ENCODE assay signal across 10 cellular contexts in the genomic region with DNA sequence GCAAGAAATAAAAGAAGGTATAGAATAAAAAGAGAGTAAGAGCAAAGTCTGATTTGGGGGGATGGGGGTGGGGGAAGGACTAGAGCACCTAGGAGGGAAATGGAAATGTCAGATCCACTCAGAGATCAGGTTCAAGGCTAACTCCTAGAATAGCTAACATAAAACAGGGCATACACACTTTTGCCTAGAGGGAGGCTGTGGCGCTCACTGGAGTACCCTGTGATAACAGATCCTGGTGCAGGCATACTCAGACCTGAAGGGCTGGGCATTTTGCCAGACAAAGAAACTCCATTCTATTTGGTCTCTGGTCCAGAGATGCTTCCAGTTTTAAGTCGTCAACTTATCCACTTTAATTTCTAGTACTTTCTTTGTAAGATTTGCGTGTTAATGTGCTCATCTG. TPM values are rescaled to one million over a fixed set of nuclear protein-coding genes. Genes with fewer than 3 reads are reported as not detected.
DNase-seq lines count a peak whose midpoint lies in the region; ATAC-seq, FAIRE-seq and TF ChIP-seq lines count a peak whose summit lies in the region.
"Had no signal": no experiment of that assay in that cellular context is flagged by ENCODE, and none has a peak within 500 bp of the region (broad histone marks: within the 10 kb centered on the region; RNA-seq: fewer than 3 reads in every experiment).

No MANE protein-coding gene starts in this region.

- H3K4me3 ChIP-seq in A673 (ENCODE audit: low read depth, low read length, poor library complexity, severe bottlenecking) = no peak overlapping the region
- H3K4me3 ChIP-seq in KMS-11 (IDR thresholded peaks at IDR 0.05; ENCODE audit: insufficient read depth, low read depth, low read length) = no peak overlapping the region
- no peak overlapping the region for H3K4me3 ChIP-seq in keratinocyte (ENCODE audit: control insufficient read depth in 2 of 3, extremely low read depth in 1 of 3, insufficient read depth in 2 of 3, low read depth in 1 of 3, low read length in 3 of 3)

- intact Hi-C loops in A673 (cut with micrococcal nuclease; ENCODE audit: unreplicated experiment) = no loop called here
- intact Hi-C loops in activated T-helper 1 cell treated with anti-CD3 and anti-CD28 coated beads, Interleukin-12 subunit alpha, Interleukin-12 subunit beta, Interleukin-2, Interleukin-4 antibody, amounts not matched to agents 30 ng/mL and 10 ng/mL and 1 ng/mL, durations not matched to agents 14 hours and 24 hours and 36 hours (cut with micrococcal nuclease) = loop anchor here (5.0 kb wide), 1 partner anchor 582 kb away; no protein-coding TSS in a partner anchor

- DNase-seq in A673 (ENCODE audit: low spot score) (no peak), keratinocyte (ENCODE audit: low read depth, low spot score) (no peak)
- DNase-seq in activated T-helper 1 cell treated with anti-CD3 and anti-CD28 coated beads, Interleukin-12 subunit alpha, Interleukin-12 subunit beta, Interleukin-2, Interleukin-4 antibody, amounts not matched to agents 30 ng/mL and 10 ng/mL and 1 ng/mL, durations not matched to agents 14 hours and 24 hours and 36 hours (ENCODE audit: low spot score) = no peak
- DNase-seq: activated naive CD8-positive, alpha-beta T cell treated with anti-CD3 and anti-CD28 coated beads, Interleukin-2, amount 10 ng/mL, durations not matched to agents 7 days and 5 days had no signal

- no TSS peak for BruUV-seq in A673 (replicated peaks; lab: Mats Ljungman, UMichigan)

- H3K36me3 Mint-ChIP-seq in activated naive CD8-positive, alpha-beta T cell = no peaks in the 10 kb centered on the region
- H3K36me3 Mint-ChIP-seq in activated T-helper 1 cell treated with anti-CD3 and anti-CD28 coated beads, Interleukin-12 subunit alpha, Interleukin-12 subunit beta, Interleukin-2, Interleukin-4 antibody, amounts not matched to agents 30 ng/mL and 10 ng/mL and 1 ng/mL, durations not matched to agents 14 hours and 24 hours and 36 hours (ENCODE audit: low read depth) = peaks cover 12% of the 10 kb centered on the region

- POLR2A ChIA-PET in A673 (lab: Charles Lee; ENCODE audit: low non-redundant PET) = no interaction called here

- H3K27ac Mint-ChIP-seq in activated naive CD8-positive, alpha-beta T cell = peak overlapping the region; percentile 95
- no peak overlapping the region for H3K27ac Mint-ChIP-seq in activated T-helper 1 cell treated with anti-CD3 and anti-CD28 coated beads, Interleukin-12 subunit alpha, Interleukin-12 subunit beta, Interleukin-2, Interleukin-4 antibody, amounts not matched to agents 30 ng/mL and 10 ng/mL and 1 ng/mL, durations not matched to agents 14 hours and 24 hours and 36 hours
- H3K27ac Mint-ChIP-seq: activated naive CD8-positive, alpha-beta T cell treated with anti-CD3 and anti-CD28 coated beads, Interleukin-2, amount 10 ng/mL, durations not matched to agents 7 days and 5 days had no signal

- no peaks in the 10 kb centered on the region for H3K9me3 ChIP-seq in A673 (ENCODE audit: low read depth, low read length, poor library complexity, severe bottlenecking)
- H3K9me3 ChIP-seq in keratinocyte (ENCODE audit: control insufficient read depth, low read depth, low read length) = no peaks in the 10 kb centered on the region

- no peak overlapping the region; the same call in 1 of the 2 replicates for H3K9ac ChIP-seq in KMS-11
- H3K9ac ChIP-seq in keratinocyte (ENCODE audit: control insufficient read depth, extremely low read depth, insufficient read depth, low read length) = no peak overlapping the region

- peaks cover 85% of the 10 kb centered on the region for H3K4me1 ChIP-seq in A673 (ENCODE audit: insufficient read depth, low read length, poor library complexity, severe bottlenecking)
- peaks cover 90% of the 10 kb centered on the region for H3K4me1 ChIP-seq in KMS-11 (ENCODE audit: low read depth, poor library complexity, severe bottlenecking)
- H3K4me1 ChIP-seq in keratinocyte (ENCODE audit: control insufficient read depth, extremely low read depth, insufficient read depth, low read length) = peaks cover 67% of the 10 kb centered on the region

- no peak for TF ChIP-seq CTCF in A673 (conservative IDR thresholded peaks at IDR 0.05; ENCODE audit: low read depth, low read length)
- TF ChIP-seq CTCF in KMS-11 (conservative IDR thresholded peaks at IDR 0.05; ENCODE audit: low read depth, low read length) = no peak
- TF ChIP-seq CTCF in keratinocyte (optimal IDR thresholded peaks at IDR 0.05 in 1 of 3, IDR thresholded peaks at IDR 0.05 in 1 of 3, conservative IDR thresholded peaks at IDR 0.05 in 1 of 3; ENCODE audit: extremely low read depth in 1 of 3, insufficient read depth in 2 of 3, low read length in 3 of 3) = no peak

- H3K4me2 ChIP-seq in KMS-11 = peak overlapping the region; percentile 76
- peak overlapping the region; percentile 4 for H3K4me2 ChIP-seq in keratinocyte (ENCODE audit: control insufficient read depth, extremely low read depth, insufficient read depth, low read depth, low read length)

- H3K9me3 Mint-ChIP-seq in activated naive CD8-positive, alpha-beta T cell (ENCODE audit: low read depth) = no peaks in the 10 kb centered on the region
- no peaks in the 10 kb centered on the region for H3K9me3 Mint-ChIP-seq in activated T-helper 1 cell treated with anti-CD3 and anti-CD28 coated beads, Interleukin-12 subunit alpha, Interleukin-12 subunit beta, Interleukin-2, Interleukin-4 antibody, amounts not matched to agents 30 ng/mL and 10 ng/mL and 1 ng/mL, durations not matched to agents 14 hours and 24 hours and 36 hours
- H3K9me3 Mint-ChIP-seq: activated naive CD8-positive, alpha-beta T cell treated with anti-CD3 and anti-CD28 coated beads, Interleukin-2, amount 10 ng/mL, durations not matched to agents 7 days and 5 days had no signal

- peaks cover 86% of the 10 kb centered on the region for H3K4me1 Mint-ChIP-seq in activated naive CD8-positive, alpha-beta T cell (ENCODE audit: low read depth)
- peaks cover 86% of the 10 kb centered on the region for H3K4me1 Mint-ChIP-seq in activated T-helper 1 cell treated with anti-CD3 and anti-CD28 coated beads, Interleukin-12 subunit alpha, Interleukin-12 subunit beta, Interleukin-2, Interleukin-4 antibody, amounts not matched to agents 30 ng/mL and 10 ng/mL and 1 ng/mL, durations not matched to agents 14 hours and 24 hours and 36 hours (ENCODE audit: low read depth)

- no peaks in the 10 kb centered on the region for H3K36me3 ChIP-seq in A673 (ENCODE audit: insufficient read depth, low read length, poor library complexity, severe bottlenecking)
- H3K36me3 ChIP-seq in KMS-11 (ENCODE audit: insufficient read depth) = no peaks in the 10 kb centered on the region
- no peaks in the 10 kb centered on the region for H3K36me3 ChIP-seq in keratinocyte (ENCODE audit: control insufficient read depth in 2 of 2, extremely low read depth in 1 of 2, insufficient read depth in 2 of 2, low read length in 2 of 2)

- FAIRE-seq in keratinocyte (lab: Jason Lieb, UNC) = peak; percentile 32

- H3K4me3 Mint-ChIP-seq in activated naive CD8-positive, alpha-beta T cell = peak overlapping the region; percentile 36
- H3K4me3 Mint-ChIP-seq in activated T-helper 1 cell treated with anti-CD3 and anti-CD28 coated beads, Interleukin-12 subunit alpha, Interleukin-12 subunit beta, Interleukin-2, Interleukin-4 antibody, amounts not matched to agents 30 ng/mL and 10 ng/mL and 1 ng/mL, durations not matched to agents 14 hours and 24 hours and 36 hours = no peak overlapping the region
- H3K4me3 Mint-ChIP-seq: activated naive CD8-positive, alpha-beta T cell treated with anti-CD3 and anti-CD28 coated beads, Interleukin-2, amount 10 ng/mL, durations not matched to agents 7 days and 5 days had no signal

- CTCF ChIA-PET in A673 (lab: Charles Lee) = no interaction called here

- peak overlapping the region; percentile 91 for H3K27ac ChIP-seq in A673 (ENCODE audit: low read depth, low read length, poor library complexity, severe bottlenecking)
- no peak overlapping the region; the same call in 1 of the 2 replicates for H3K27ac ChIP-seq in KMS-11
- no peak overlapping the region for H3K27ac ChIP-seq in keratinocyte (ENCODE audit: control insufficient read depth, insufficient read depth, low read length)

- peaks cover 97% of the 10 kb centered on the region for H3K79me2 ChIP-seq in KMS-11 (ENCODE audit: insufficient read depth, low read depth)
- peaks cover 86% of the 10 kb centered on the region for H3K79me2 ChIP-seq in keratinocyte (ENCODE audit: control insufficient read depth, insufficient read depth, low read length)

- ATAC-seq in GM21786 (IDR thresholded peaks at IDR 0.05; ENCODE audit: unreplicated experiment) (no peak), HG02840 (IDR thresholded peaks at IDR 0.05; ENCODE audit: low FRiP score, unreplicated experiment) (no peak), GM19351 (IDR thresholded peaks at IDR 0.05; ENCODE audit: unreplicated experiment) (no peak)
- ATAC-seq: HCT116 had no signal

- no peaks in the 10 kb centered on the region for H3K27me3 Mint-ChIP-seq in activated naive CD8-positive, alpha-beta T cell
- H3K27me3 Mint-ChIP-seq in activated T-helper 1 cell treated with anti-CD3 and anti-CD28 coated beads, Interleukin-12 subunit alpha, Interleukin-12 subunit beta, Interleukin-2, Interleukin-4 antibody, amounts not matched to agents 30 ng/mL and 10 ng/mL and 1 ng/mL, durations not matched to agents 14 hours and 24 hours and 36 hours (ENCODE audit: insufficient read depth) = no peaks in the 10 kb centered on the region
- H3K27me3 Mint-ChIP-seq: activated naive CD8-positive, alpha-beta T cell treated with anti-CD3 and anti-CD28 coated beads, Interleukin-2, amount 10 ng/mL, durations not matched to agents 7 days and 5 days had no signal

- H2AFZ ChIP-seq in KMS-11 (ENCODE audit: low read depth) = no peak overlapping the region
- no peak overlapping the region for H2AFZ ChIP-seq in keratinocyte (ENCODE audit: control insufficient read depth, low read length)

- peaks cover 5% of the 10 kb centered on the region for H3K9me1 ChIP-seq in keratinocyte (ENCODE audit: control insufficient read depth, extremely low read depth, insufficient read depth, low read length)

- H3K27me3 ChIP-seq in A673 (replicated peaks; ENCODE audit: insufficient read depth, low read depth, low read length, poor library complexity) (no peaks in the 10 kb centered on the region), KMS-11 (ENCODE audit: insufficient read depth, low read depth) (no peaks in the 10 kb centered on the region), keratinocyte (ENCODE audit: control insufficient read depth, extremely low read depth, insufficient read depth, low read length) (no peaks in the 10 kb centered on the region)

- dilution Hi-C loops in keratinocyte (cut with MboI; ENCODE audit: extremely low pct_ligation_motif_present, low sequenced_read_pairs) = no loop called here

- H4K20me1 ChIP-seq in KMS-11 (ENCODE audit: insufficient read depth) = peaks cover 45% of the 10 kb centered on the region
- peaks cover 18% of the 10 kb centered on the region for H4K20me1 ChIP-seq in keratinocyte (ENCODE audit: control insufficient read depth, extremely low read depth, insufficient read depth, low read length)

RNA-seq across cellular contexts. Expression of gene CTDSP2, which starts 5.8 kb away (rescaled TPM):
- 115 and 132 TPM in 2 replicates for total RNA-seq in A673 (2021)
- 39.0 to 75.0 TPM (median 54.6 TPM) in 3 replicates for polyA plus RNA-seq in keratinocyte
- polyA plus RNA-seq in keratinocyte (2011; ENCODE audit: low read depth) = 38.5 TPM
- 61.4 and 68.1 TPM in 2 replicates for polyA plus RNA-seq in keratinocyte (2011; cell fraction: cytosol; rRNA removed)
- 62.6 and 66.0 TPM in 2 replicates for polyA plus RNA-seq in keratinocyte (2011; cell fraction: nucleus; rRNA removed)
- 35.0 and 54.1 TPM in 2 replicates for polyA plus RNA-seq in keratinocyte (2012; ENCODE audit: low replicate concordance)
- 72.9 to 174 TPM (median 107 TPM) in 3 replicates for polyA minus RNA-seq in keratinocyte
- polyA minus RNA-seq in keratinocyte (2011; cell fraction: cytosol; rRNA and poly(A)+ RNA removed) = 36.8 TPM
- polyA minus RNA-seq in keratinocyte (2011; cell fraction: nucleus; rRNA and poly(A)+ RNA removed) = 28.5 and 40.3 TPM in 2 replicates
- total RNA-seq in activated T-helper 1 cell treated with anti-CD3 and anti-CD28 coated beads, Interleukin-12 subunit alpha, Interleukin-12 subunit beta, Interleukin-2, Interleukin-4 antibody, amounts not matched to agents 30 ng/mL and 10 ng/mL and 1 ng/mL, durations not matched to agents 14 hours and 24 hours and 36 hours = 96.5 and 99.6 TPM in 2 replicates

RNA-seq across cellular contexts. Expression of gene AVIL, which starts 22.2 kb away (rescaled TPM):
- total RNA-seq in A673 (2021) = 4.4 and 5.4 TPM in 2 replicates
- 0.27 to 1.3 TPM (median 1.3 TPM) in 3 replicates for polyA plus RNA-seq in keratinocyte
- polyA plus RNA-seq in keratinocyte (2011; ENCODE audit: low read depth) = 1.9 TPM
- 0.14 and 0.49 TPM in 2 replicates for polyA plus RNA-seq in keratinocyte (2011; cell fraction: cytosol; rRNA removed)
- 5.3 and 5.4 TPM in 2 replicates for polyA plus RNA-seq in keratinocyte (2011; cell fraction: nucleus; rRNA removed)
- polyA plus RNA-seq in keratinocyte (2012; ENCODE audit: low replicate concordance) = 0.66 and 2.7 TPM in 2 replicates
- polyA minus RNA-seq in keratinocyte = 1.3 to 2.7 TPM in 2 of 3 replicates, not detected in the other
- polyA minus RNA-seq in keratinocyte (2011; cell fraction: cytosol; rRNA and poly(A)+ RNA removed) = not detected
- polyA minus RNA-seq in keratinocyte (2011; cell fraction: nucleus; rRNA and poly(A)+ RNA removed) = 1.2 and 1.3 TPM in 2 replicates
- 2.0 and 3.1 TPM in 2 replicates for total RNA-seq in activated T-helper 1 cell treated with anti-CD3 and anti-CD28 coated beads, Interleukin-12 subunit alpha, Interleukin-12 subunit beta, Interleukin-2, Interleukin-4 antibody, amounts not matched to agents 30 ng/mL and 10 ng/mL and 1 ng/mL, durations not matched to agents 14 hours and 24 hours and 36 hours

RNA-seq across cellular contexts. Expression of gene TSFM, which starts 58.1 kb away (rescaled TPM):
- total RNA-seq in A673 (2021) = 52.6 and 58.5 TPM in 2 replicates
- polyA plus RNA-seq in keratinocyte = 20.4 to 30.5 TPM (median 21.0 TPM) in 3 replicates
- polyA plus RNA-seq in keratinocyte (2011; ENCODE audit: low read depth) = 21.3 TPM
- polyA plus RNA-seq in keratinocyte (2011; cell fraction: cytosol; rRNA removed) = 12.9 and 16.0 TPM in 2 replicates
- 19.2 and 21.7 TPM in 2 replicates for polyA plus RNA-seq in keratinocyte (2011; cell fraction: nucleus; rRNA removed)
- 26.7 and 28.8 TPM in 2 replicates for polyA plus RNA-seq in keratinocyte (2012; ENCODE audit: low replicate concordance)
- polyA minus RNA-seq in keratinocyte = 4.7 to 7.1 TPM (median 5.6 TPM) in 3 replicates
- 11.1 TPM for polyA minus RNA-seq in keratinocyte (2011; cell fraction: cytosol; rRNA and poly(A)+ RNA removed)
- polyA minus RNA-seq in keratinocyte (2011; cell fraction: nucleus; rRNA and poly(A)+ RNA removed) = 4.6 and 4.7 TPM in 2 replicates
- total RNA-seq in activated T-helper 1 cell treated with anti-CD3 and anti-CD28 coated beads, Interleukin-12 subunit alpha, Interleukin-12 subunit beta, Interleukin-2, Interleukin-4 antibody, amounts not matched to agents 30 ng/mL and 10 ng/mL and 1 ng/mL, durations not matched to agents 14 hours and 24 hours and 36 hours = 63.5 and 68.6 TPM in 2 replicates
